8 cellular contexts compared by ENCODE assay signal in genomic region chr22:50783881-50784277, GRCh38. TPM values are rescaled to one million over a fixed set of nuclear protein-coding genes. Genes with fewer than 3 reads are reported as not detected.
DNase-seq lines count a peak whose midpoint lies in the region; ATAC-seq and TF ChIP-seq lines count a peak whose summit lies in the region.
"Not testable (repeated sequence)": the region's sequence is repeated elsewhere in the genome, so short reads cannot be mapped to it uniquely, and the experiment has no call there.

No MANE protein-coding gene starts in this region.

- H3K4me1 Mint-ChIP-seq in activated T-cell treated with anti-CD3 and anti-CD28 coated beads, Interleukin-2, amount 50 U/mL, for 24 hours (ENCODE audit: low read depth): peaks cover 19% of the 10 kb centered on the region
- not testable (repeated sequence) for H3K4me1 Mint-ChIP-seq in endodermal cell

- not testable (repeated sequence) for H3K27me3 Mint-ChIP-seq in activated T-cell treated with anti-CD3 and anti-CD28 coated beads, Interleukin-2, amount 50 U/mL, for 24 hours; endodermal cell (ENCODE audit: insufficient read depth)

- peak overlapping the region; percentile 86 for H3K27ac Mint-ChIP-seq in activated T-cell treated with anti-CD3 and anti-CD28 coated beads, Interleukin-2, amount 50 U/mL, for 24 hours
- peak overlapping the region; percentile 71 for H3K27ac Mint-ChIP-seq in endodermal cell

- peak overlapping the region; percentile 84 for H3K4me3 Mint-ChIP-seq in activated T-cell treated with anti-CD3 and anti-CD28 coated beads, Interleukin-2, amount 50 U/mL, for 24 hours
- H3K4me3 Mint-ChIP-seq in endodermal cell: peak overlapping the region; percentile 73

- not testable (repeated sequence) for H3K4me1 ChIP-seq in BLaER1; endodermal cell (ENCODE audit: control insufficient read depth, insufficient read depth, low read length); liver (ENCODE audit: control insufficient read depth in 4 of 4, insufficient read depth in 4 of 4, low read length in 3 of 4); gastrocnemius medialis

- not testable (repeated sequence) for TF ChIP-seq CTCF in NB4 (IDR thresholded peaks at IDR 0.05; ENCODE audit: low read depth, low read length); endodermal cell (conservative IDR thresholded peaks at IDR 0.05); liver (IDR thresholded peaks at IDR 0.05; ENCODE audit: low read depth, low read length, missing input control); gastrocnemius medialis (IDR thresholded peaks at IDR 0.05 in 4 of 5, conservative IDR thresholded peaks at IDR 0.05 in 1 of 5)

- not testable (repeated sequence) for H3K9me3 Mint-ChIP-seq in activated T-cell treated with anti-CD3 and anti-CD28 coated beads, Interleukin-2, amount 50 U/mL, for 24 hours; endodermal cell

- H3K36me3 ChIP-seq in BLaER1; endodermal cell (ENCODE audit: control insufficient read depth, insufficient read depth, low read length); liver (ENCODE audit: control insufficient read depth in 4 of 4, insufficient read depth in 3 of 4, low read depth in 1 of 4, low read length in 3 of 4); gastrocnemius medialis: not testable (repeated sequence)

- H3K27me3 ChIP-seq in BLaER1; endodermal cell (ENCODE audit: control insufficient read depth, insufficient read depth, low read length, poor library complexity, severe bottlenecking); liver (ENCODE audit: control insufficient read depth in 4 of 4, insufficient read depth in 4 of 4, low read length in 3 of 4); gastrocnemius medialis: not testable (repeated sequence)

- ATAC-seq in GM19438 (IDR thresholded peaks at IDR 0.05; ENCODE audit: low read depth, unreplicated experiment) (peak; percentile 35), HG02943 (IDR thresholded peaks at IDR 0.05; ENCODE audit: low read depth, unreplicated experiment) (peak; percentile 29), gastrocnemius medialis (peak; percentile 17 to 31)

- in situ Hi-C loops in gastrocnemius medialis (cut with MboI; ENCODE audit: low sequenced_read_pairs in 4 of 4): not testable (repeated sequence)

- TF ChIP-seq RAD21 in liver (IDR thresholded peaks at IDR 0.05): not testable (repeated sequence)

- intact Hi-C loops in gastrocnemius medialis (cut with DNase I; ENCODE audit: low total_unique reads): not testable (repeated sequence)

- 0 to 4% methylated on average over 3 of the region's 16 CpGs for WGBS in endodermal cell (ENCODE audit: insufficient coverage in 1 of 2, insufficient read length in 1 of 2), 2 experiments
- WGBS in liver: 0% methylated on average over 11 of the region's 16 CpGs

- peak overlapping the region; percentile 53; the same call in 1 of the 2 replicates for H3K9ac ChIP-seq in BLaER1
- not testable (repeated sequence) for H3K9ac ChIP-seq in endodermal cell (ENCODE audit: extremely low read depth, low read length, poor library complexity, severe bottlenecking); liver (ENCODE audit: low read depth in 1 of 2, low read length in 2 of 2)

- H4K20me1 ChIP-seq in BLaER1: not testable (repeated sequence)

- peaks cover 19% of the 10 kb centered on the region for H3K36me3 Mint-ChIP-seq in activated T-cell treated with anti-CD3 and anti-CD28 coated beads, Interleukin-2, amount 50 U/mL, for 24 hours (ENCODE audit: low read depth)
- not testable (repeated sequence) for H3K36me3 Mint-ChIP-seq in endodermal cell (ENCODE audit: low read depth)

- H3K4me3 ChIP-seq in BLaER1 (peak overlapping the region; percentile 68), NB4 (ENCODE audit: low read depth, low read length) (peak overlapping the region; percentile 60), endodermal cell (ENCODE audit: low read length) (peak overlapping the region; percentile 77), liver (ENCODE audit: low read depth in 1 of 3, low read length in 3 of 3) (peak overlapping the region in 2 of 3 donors; percentile 13 to 46), gastrocnemius medialis (peak overlapping the region; percentile 51 to 66 (median 56))

- not testable (repeated sequence) for H3K9me3 ChIP-seq in BLaER1; endodermal cell (ENCODE audit: control insufficient read depth, low read length); liver (ENCODE audit: control insufficient read depth in 4 of 4, low read length in 3 of 4); gastrocnemius medialis

- peak overlapping the region; percentile 55 for H3K4me2 ChIP-seq in BLaER1

- H3K27ac ChIP-seq in BLaER1; endodermal cell (ENCODE audit: low read depth, low read length); liver (ENCODE audit: low read depth in 1 of 2, low read length in 2 of 2): not testable (repeated sequence)
- H3K27ac ChIP-seq in gastrocnemius medialis: peak overlapping the region; percentile 34 to 58 (median 44)

- not testable (repeated sequence) for TF ChIP-seq POLR2A in NB4 (IDR thresholded peaks at IDR 0.05; ENCODE audit: extremely low read depth, insufficient read length); gastrocnemius medialis (IDR thresholded peaks at IDR 0.05)

- not testable (repeated sequence) for DNase-seq in NB4 (ENCODE audit: low read depth); gastrocnemius medialis
- DNase-seq in activated T-cell treated with anti-CD3 and anti-CD28 coated beads, Interleukin-2, amount 50 U/mL, for 24 hours: peak; percentile 49
- peak; percentile 40 for DNase-seq in endodermal cell

RNA-seq across cellular contexts. Expression of gene RABL2B, which starts 0.4 kb away (rescaled TPM):
- total RNA-seq in endodermal cell (10 to 100 TPM; 35.4 to 35.5 TPM), liver (1 to 10 TPM; 4.2 to 4.5 TPM), gastrocnemius medialis (1 to 10 TPM; 1.0 to 8.2 (median 1.7) TPM)
- 35.2 TPM for polyA plus RNA-seq in endodermal cell (2013, experiment 1 of 2)
- 31.8 TPM for polyA plus RNA-seq in endodermal cell (2013, experiment 2 of 2)
- 1 to 10 TPM; 6.5 to 6.7 TPM for polyA plus RNA-seq in liver

RNA-seq across cellular contexts. Expression of gene ACR, which starts 45.9 kb away (rescaled TPM):
- total RNA-seq in endodermal cell (under 1 TPM in 1 of 2 donors, not detected in 1; 0.18 TPM), liver (under 1 TPM; 0.09 to 0.17 TPM), gastrocnemius medialis (not detected)
- 0.71 TPM for polyA plus RNA-seq in endodermal cell (2013, experiment 1 of 2)
- polyA plus RNA-seq in endodermal cell (2013, experiment 2 of 2): not detected
- polyA plus RNA-seq in liver: under 1 TPM; 0.07 to 0.14 TPM
